ENCODE assay signal across 2 cellular contexts in the genomic region with DNA sequence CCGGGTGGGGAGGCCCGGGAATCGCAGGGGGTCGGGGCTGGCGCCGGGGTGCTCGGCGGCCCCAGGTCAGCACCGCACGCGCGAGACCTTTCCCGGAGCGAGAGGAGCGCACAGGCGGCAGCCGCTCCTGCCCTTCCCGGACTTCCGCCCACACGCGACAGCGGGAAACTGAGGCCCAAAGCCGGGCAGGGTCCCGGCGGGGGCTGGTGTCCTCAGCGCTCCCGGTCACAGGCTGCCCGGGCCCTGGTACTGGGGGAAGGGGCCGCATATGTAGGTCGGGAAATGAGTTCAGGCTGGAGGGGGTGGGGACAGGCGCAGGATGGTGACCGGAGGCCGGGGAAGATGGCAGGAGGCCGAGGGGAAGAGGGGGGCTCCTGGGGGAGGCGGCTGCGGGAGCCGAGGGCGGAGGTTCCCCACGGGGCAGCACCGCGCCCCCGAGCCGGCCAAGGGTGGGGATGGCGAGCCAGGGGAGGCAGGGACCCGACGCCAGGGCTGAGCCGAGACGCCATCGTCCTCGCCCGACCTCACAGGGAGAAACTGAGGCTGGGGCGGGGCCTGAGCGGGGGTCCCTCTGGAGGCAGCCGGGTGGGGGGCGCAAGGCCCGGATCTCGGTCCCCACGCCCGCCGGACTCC.
A peak's percentile ranks its signal among the peaks of the same experiment; 100 is the strongest.
TF ChIP-seq lines count a peak whose summit lies in the region.

No MANE protein-coding gene starts in this region.

TF ChIP-seq in GM23338, 12 proteins besides CTCF, POLR2A, EP300 and RAD21 (continued from another document):
- TF ChIP-seq, protein P1, sequence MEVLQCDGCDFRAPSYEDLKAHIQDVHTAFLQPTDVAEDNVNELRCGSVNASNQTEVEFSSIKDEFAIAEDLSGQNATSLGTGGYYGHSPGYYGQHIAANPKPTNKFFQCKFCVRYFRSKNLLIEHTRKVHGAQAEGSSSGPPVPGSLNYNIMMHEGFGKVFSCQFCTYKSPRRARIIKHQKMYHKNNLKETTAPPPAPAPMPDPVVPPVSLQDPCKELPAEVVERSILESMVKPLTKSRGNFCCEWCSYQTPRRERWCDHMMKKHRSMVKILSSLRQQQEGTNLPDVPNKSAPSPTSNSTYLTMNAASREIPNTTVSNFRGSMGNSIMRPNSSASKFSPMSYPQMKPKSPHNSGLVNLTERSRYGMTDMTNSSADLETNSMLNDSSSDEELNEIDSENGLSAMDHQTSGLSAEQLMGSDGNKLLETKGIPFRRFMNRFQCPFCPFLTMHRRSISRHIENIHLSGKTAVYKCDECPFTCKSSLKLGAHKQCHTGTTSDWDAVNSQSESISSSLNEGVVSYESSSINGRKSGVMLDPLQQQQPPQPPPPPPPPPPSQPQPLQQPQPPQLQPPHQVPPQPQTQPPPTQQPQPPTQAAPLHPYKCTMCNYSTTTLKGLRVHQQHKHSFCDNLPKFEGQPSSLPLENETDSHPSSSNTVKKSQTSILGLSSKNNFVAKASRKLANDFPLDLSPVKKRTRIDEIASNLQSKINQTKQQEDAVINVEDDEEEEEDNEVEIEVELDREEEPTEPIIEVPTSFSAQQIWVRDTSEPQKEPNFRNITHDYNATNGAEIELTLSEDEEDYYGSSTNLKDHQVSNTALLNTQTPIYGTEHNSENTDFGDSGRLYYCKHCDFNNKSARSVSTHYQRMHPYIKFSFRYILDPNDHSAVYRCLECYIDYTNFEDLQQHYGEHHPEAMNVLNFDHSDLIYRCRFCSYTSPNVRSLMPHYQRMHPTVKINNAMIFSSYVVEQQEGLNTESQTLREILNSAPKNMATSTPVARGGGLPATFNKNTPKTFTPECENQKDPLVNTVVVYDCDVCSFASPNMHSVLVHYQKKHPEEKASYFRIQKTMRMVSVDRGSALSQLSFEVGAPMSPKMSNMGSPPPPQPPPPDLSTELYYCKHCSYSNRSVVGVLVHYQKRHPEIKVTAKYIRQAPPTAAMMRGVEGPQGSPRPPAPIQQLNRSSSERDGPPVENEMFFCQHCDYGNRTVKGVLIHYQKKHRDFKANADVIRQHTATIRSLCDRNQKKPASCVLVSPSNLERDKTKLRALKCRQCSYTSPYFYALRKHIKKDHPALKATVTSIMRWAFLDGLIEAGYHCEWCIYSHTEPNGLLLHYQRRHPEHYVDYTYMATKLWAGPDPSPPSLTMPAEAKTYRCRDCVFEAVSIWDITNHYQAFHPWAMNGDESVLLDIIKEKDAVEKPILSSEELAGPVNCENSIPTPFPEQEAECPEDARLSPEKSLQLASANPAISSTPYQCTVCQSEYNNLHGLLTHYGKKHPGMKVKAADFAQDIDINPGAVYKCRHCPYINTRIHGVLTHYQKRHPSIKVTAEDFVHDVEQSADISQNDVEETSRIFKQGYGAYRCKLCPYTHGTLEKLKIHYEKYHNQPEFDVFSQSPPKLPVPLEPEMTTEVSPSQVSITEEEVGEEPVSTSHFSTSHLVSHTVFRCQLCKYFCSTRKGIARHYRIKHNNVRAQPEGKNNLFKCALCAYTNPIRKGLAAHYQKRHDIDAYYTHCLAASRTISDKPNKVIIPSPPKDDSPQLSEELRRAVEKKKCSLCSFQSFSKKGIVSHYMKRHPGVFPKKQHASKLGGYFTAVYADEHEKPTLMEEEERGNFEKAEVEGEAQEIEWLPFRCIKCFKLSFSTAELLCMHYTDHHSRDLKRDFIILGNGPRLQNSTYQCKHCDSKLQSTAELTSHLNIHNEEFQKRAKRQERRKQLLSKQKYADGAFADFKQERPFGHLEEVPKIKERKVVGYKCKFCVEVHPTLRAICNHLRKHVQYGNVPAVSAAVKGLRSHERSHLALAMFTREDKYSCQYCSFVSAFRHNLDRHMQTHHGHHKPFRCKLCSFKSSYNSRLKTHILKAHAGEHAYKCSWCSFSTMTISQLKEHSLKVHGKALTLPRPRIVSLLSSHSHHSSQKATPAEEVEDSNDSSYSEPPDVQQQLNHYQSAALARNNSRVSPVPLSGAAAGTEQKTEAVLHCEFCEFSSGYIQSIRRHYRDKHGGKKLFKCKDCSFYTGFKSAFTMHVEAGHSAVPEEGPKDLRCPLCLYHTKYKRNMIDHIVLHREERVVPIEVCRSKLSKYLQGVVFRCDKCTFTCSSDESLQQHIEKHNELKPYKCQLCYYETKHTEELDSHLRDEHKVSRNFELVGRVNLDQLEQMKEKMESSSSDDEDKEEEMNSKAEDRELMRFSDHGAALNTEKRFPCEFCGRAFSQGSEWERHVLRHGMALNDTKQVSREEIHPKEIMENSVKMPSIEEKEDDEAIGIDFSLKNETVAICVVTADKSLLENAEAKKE (CRISPR knock-in tag; IDR thresholded peaks at IDR 0.05) = no peak
- TF ChIP-seq CREB1 (CRISPR knock-in tag; IDR thresholded peaks at IDR 0.05; ENCODE audit: low read depth) = no peak
- TF ChIP-seq, protein P2, sequence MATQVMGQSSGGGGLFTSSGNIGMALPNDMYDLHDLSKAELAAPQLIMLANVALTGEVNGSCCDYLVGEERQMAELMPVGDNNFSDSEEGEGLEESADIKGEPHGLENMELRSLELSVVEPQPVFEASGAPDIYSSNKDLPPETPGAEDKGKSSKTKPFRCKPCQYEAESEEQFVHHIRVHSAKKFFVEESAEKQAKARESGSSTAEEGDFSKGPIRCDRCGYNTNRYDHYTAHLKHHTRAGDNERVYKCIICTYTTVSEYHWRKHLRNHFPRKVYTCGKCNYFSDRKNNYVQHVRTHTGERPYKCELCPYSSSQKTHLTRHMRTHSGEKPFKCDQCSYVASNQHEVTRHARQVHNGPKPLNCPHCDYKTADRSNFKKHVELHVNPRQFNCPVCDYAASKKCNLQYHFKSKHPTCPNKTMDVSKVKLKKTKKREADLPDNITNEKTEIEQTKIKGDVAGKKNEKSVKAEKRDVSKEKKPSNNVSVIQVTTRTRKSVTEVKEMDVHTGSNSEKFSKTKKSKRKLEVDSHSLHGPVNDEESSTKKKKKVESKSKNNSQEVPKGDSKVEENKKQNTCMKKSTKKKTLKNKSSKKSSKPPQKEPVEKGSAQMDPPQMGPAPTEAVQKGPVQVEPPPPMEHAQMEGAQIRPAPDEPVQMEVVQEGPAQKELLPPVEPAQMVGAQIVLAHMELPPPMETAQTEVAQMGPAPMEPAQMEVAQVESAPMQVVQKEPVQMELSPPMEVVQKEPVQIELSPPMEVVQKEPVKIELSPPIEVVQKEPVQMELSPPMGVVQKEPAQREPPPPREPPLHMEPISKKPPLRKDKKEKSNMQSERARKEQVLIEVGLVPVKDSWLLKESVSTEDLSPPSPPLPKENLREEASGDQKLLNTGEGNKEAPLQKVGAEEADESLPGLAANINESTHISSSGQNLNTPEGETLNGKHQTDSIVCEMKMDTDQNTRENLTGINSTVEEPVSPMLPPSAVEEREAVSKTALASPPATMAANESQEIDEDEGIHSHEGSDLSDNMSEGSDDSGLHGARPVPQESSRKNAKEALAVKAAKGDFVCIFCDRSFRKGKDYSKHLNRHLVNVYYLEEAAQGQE (IDR thresholded peaks at IDR 0.05; ENCODE audit: unreplicated experiment) = no peak
- no peak for TF ChIP-seq POLR2AphosphoS5 (IDR thresholded peaks at IDR 0.05; ENCODE audit: low read depth)

TF ChIP-seq in K562, 482 proteins besides CTCF, POLR2A, EP300 and RAD21 (continued from another document and continues in another):
- TF ChIP-seq, protein P3, sequence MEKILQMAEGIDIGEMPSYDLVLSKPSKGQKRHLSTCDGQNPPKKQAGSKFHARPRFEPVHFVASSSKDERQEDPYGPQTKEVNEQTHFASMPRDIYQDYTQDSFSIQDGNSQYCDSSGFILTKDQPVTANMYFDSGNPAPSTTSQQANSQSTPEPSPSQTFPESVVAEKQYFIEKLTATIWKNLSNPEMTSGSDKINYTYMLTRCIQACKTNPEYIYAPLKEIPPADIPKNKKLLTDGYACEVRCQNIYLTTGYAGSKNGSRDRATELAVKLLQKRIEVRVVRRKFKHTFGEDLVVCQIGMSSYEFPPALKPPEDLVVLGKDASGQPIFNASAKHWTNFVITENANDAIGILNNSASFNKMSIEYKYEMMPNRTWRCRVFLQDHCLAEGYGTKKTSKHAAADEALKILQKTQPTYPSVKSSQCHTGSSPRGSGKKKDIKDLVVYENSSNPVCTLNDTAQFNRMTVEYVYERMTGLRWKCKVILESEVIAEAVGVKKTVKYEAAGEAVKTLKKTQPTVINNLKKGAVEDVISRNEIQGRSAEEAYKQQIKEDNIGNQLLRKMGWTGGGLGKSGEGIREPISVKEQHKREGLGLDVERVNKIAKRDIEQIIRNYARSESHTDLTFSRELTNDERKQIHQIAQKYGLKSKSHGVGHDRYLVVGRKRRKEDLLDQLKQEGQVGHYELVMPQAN (IDR thresholded peaks at IDR 0.05; ENCODE audit: borderline replicate concordance) = no peak
- TF ChIP-seq ZEB2 (IDR thresholded peaks at IDR 0.05) = no peak
- no peak for TF ChIP-seq SP1 (CRISPR knock-in tag; IDR thresholded peaks at IDR 0.05)
- 0 out of 2 replicates have a peak, but pooled peaks have one; percentile 19 for TF ChIP-seq BCOR (IDR thresholded peaks at IDR 0.05)
- TF ChIP-seq, protein P4, sequence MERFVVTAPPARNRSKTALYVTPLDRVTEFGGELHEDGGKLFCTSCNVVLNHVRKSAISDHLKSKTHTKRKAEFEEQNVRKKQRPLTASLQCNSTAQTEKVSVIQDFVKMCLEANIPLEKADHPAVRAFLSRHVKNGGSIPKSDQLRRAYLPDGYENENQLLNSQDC (CRISPR knock-in tag; IDR thresholded peaks at IDR 0.05) = no peak
- TF ChIP-seq, protein P5, sequence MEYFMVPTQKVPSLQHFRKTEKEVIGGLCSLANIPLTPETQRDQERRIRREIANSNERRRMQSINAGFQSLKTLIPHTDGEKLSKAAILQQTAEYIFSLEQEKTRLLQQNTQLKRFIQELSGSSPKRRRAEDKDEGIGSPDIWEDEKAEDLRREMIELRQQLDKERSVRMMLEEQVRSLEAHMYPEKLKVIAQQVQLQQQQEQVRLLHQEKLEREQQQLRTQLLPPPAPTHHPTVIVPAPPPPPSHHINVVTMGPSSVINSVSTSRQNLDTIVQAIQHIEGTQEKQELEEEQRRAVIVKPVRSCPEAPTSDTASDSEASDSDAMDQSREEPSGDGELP (CRISPR knock-in tag; IDR thresholded peaks at IDR 0.05; ENCODE audit: borderline replicate concordance) = peak; percentile 19; the same call in 1 of the 2 replicates
- TF ChIP-seq TAF1 (IDR thresholded peaks at IDR 0.05; ENCODE audit: control insufficient read depth, extremely low read depth, insufficient read depth, low read length, severe bottlenecking) = no peak
- TF ChIP-seq POLR2G (IDR thresholded peaks at IDR 0.05; ENCODE audit: low read depth, low read length) = peak; percentile 19
- TF ChIP-seq, protein P6, sequence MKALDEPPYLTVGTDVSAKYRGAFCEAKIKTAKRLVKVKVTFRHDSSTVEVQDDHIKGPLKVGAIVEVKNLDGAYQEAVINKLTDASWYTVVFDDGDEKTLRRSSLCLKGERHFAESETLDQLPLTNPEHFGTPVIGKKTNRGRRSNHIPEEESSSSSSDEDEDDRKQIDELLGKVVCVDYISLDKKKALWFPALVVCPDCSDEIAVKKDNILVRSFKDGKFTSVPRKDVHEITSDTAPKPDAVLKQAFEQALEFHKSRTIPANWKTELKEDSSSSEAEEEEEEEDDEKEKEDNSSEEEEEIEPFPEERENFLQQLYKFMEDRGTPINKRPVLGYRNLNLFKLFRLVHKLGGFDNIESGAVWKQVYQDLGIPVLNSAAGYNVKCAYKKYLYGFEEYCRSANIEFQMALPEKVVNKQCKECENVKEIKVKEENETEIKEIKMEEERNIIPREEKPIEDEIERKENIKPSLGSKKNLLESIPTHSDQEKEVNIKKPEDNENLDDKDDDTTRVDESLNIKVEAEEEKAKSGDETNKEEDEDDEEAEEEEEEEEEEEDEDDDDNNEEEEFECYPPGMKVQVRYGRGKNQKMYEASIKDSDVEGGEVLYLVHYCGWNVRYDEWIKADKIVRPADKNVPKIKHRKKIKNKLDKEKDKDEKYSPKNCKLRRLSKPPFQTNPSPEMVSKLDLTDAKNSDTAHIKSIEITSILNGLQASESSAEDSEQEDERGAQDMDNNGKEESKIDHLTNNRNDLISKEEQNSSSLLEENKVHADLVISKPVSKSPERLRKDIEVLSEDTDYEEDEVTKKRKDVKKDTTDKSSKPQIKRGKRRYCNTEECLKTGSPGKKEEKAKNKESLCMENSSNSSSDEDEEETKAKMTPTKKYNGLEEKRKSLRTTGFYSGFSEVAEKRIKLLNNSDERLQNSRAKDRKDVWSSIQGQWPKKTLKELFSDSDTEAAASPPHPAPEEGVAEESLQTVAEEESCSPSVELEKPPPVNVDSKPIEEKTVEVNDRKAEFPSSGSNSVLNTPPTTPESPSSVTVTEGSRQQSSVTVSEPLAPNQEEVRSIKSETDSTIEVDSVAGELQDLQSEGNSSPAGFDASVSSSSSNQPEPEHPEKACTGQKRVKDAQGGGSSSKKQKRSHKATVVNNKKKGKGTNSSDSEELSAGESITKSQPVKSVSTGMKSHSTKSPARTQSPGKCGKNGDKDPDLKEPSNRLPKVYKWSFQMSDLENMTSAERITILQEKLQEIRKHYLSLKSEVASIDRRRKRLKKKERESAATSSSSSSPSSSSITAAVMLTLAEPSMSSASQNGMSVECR (CRISPR knock-in tag; IDR thresholded peaks at IDR 0.05) = peak; percentile 29; the same call in 1 of the 2 replicates
- TF ChIP-seq BCL6 (CRISPR knock-in tag; IDR thresholded peaks at IDR 0.05) = no peak
- no peak for TF ChIP-seq ZKSCAN1 (IDR thresholded peaks at IDR 0.05; ENCODE audit: low read depth, low read length)
- TF ChIP-seq BMI1 (IDR thresholded peaks at IDR 0.05; ENCODE audit: low read length) = no peak
- peak; percentile 37 to 41; a peak in 1 of 4 replicates for TF ChIP-seq MAZ (CRISPR knock-in tag; conservative IDR thresholded peaks at IDR 0.05 in 1 of 2, IDR thresholded peaks at IDR 0.05 in 1 of 2)
- peak in 1 of 2 experiments; percentile 22; a peak in 1 of 4 replicates for TF ChIP-seq HDAC1 (IDR thresholded peaks at IDR 0.05)
- TF ChIP-seq TAF9B (IDR thresholded peaks at IDR 0.05; ENCODE audit: partially characterized antibody) = no peak
- TF ChIP-seq, protein P7, sequence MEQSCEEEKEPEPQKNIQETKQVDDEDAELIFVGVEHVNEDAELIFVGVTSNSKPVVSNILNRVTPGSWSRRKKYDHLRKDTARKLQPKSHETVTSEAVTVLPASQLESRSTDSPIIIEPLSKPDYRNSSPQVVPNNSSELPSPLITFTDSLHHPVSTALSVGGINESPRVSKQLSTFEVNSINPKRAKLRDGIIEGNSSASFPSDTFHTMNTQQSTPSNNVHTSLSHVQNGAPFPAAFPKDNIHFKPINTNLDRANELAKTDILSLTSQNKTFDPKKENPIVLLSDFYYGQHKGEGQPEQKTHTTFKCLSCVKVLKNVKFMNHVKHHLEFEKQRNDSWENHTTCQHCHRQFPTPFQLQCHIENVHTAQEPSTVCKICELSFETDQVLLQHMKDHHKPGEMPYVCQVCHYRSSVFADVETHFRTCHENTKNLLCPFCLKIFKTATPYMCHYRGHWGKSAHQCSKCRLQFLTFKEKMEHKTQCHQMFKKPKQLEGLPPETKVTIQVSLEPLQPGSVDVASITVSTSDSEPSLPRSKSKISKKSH (CRISPR knock-in tag; IDR thresholded peaks at IDR 0.05) = no peak
- TF ChIP-seq ZNF75A (CRISPR knock-in tag; IDR thresholded peaks at IDR 0.05) = no peak
